ENCODE assay signal across 29 cellular contexts in the genomic region with DNA sequence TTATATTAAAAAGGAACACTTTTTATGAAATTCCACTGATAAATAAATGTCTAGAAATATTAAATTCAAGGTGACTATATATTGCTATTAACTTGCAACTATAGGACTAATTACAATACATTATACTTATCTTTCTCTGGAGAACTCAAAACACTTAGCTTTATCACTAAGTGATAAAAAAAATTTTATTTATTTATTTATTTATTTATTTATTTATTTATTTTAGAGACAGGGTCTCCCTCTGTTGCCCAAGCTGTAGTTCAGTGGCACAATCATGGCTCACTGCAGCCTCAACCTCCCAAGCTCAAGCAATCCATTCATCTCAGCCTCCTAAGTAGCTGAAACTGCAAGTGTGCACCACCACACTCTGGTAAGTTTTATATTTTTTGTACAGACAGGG.
"Had no signal": no experiment of that assay in that cellular context is flagged by ENCODE, and none has a peak within 500 bp of the region (broad histone marks: within the 10 kb centered on the region; RNA-seq: fewer than 3 reads in every experiment).

No MANE protein-coding gene starts in this region.

- H3K27ac ChIP-seq: stomach, suprapubic skin, testis, thoracic aorta, thyroid gland, tibial artery, tibial nerve, transverse colon, upper lobe of left lung, upper lobe of right lung, uterus, vagina had no signal

- H3K36me3 Mint-ChIP-seq: stimulated activated effector memory CD8-positive, alpha-beta T cell treated with anti-CD3 and anti-CD28 coated beads, Interleukin-12 subunit alpha, Interleukin-12 subunit beta, amount 100 ng/mL, for 72 hours; stimulated activated memory B cell treated with anti-CD40 and anti-IgM and Interleukin-4, amounts not matched to agents 10 μg/mL and 1 μg/mL and 100 μg/mL, for 72 hours; stimulated activated naive B cell treated with anti-CD40 and anti-IgM and Interleukin-4, amounts not matched to agents 10 μg/mL and 1 μg/mL and 100 μg/mL, for 72 hours; type B pancreatic cell had no signal

- H3K4me3 Mint-ChIP-seq: stimulated activated effector memory CD8-positive, alpha-beta T cell treated with anti-CD3 and anti-CD28 coated beads, Interleukin-12 subunit alpha, Interleukin-12 subunit beta, amount 100 ng/mL, for 72 hours; stimulated activated memory B cell treated with anti-CD40 and anti-IgM and Interleukin-4, amounts not matched to agents 10 μg/mL and 1 μg/mL and 100 μg/mL, for 72 hours; stimulated activated naive B cell treated with anti-CD40 and anti-IgM and Interleukin-4, amounts not matched to agents 10 μg/mL and 1 μg/mL and 100 μg/mL, for 72 hours; stimulated activated naive CD8-positive, alpha-beta T cell treated with anti-CD3 and anti-CD28 coated beads, Interleukin-15, amount 100 ng/mL, for 72 hours; stimulated activated naive CD8-positive, alpha-beta T cell treated with anti-CD3 and anti-CD28 coated beads, Interleukin-15, Interleukin-2, amounts not matched to agents 100 ng/mL and 50 ng/mL, for 24 hours; type B pancreatic cell had no signal

- H3K27me3 ChIP-seq: stomach, suprapubic skin, testis, thyroid gland, tibial artery, tibial nerve, transverse colon, upper lobe of left lung, upper lobe of right lung, uterus, vagina had no signal

- H3K4me3 ChIP-seq: stomach, suprapubic skin, testis, thoracic aorta, thyroid gland, tibial artery, tibial nerve, transverse colon, upper lobe of left lung, upper lobe of right lung, uterus, vagina had no signal

- H3K36me3 ChIP-seq: stomach, suprapubic skin, thoracic aorta, thyroid gland, tibial artery, tibial nerve, transverse colon, upper lobe of left lung, upper lobe of right lung, uterus, vagina had no signal

- H3K27ac Mint-ChIP-seq: stimulated activated effector memory CD8-positive, alpha-beta T cell treated with anti-CD3 and anti-CD28 coated beads, Interleukin-12 subunit alpha, Interleukin-12 subunit beta, amount 100 ng/mL, for 72 hours; stimulated activated memory B cell treated with anti-CD40 and anti-IgM and Interleukin-4, amounts not matched to agents 10 μg/mL and 1 μg/mL and 100 μg/mL, for 72 hours; stimulated activated naive B cell treated with anti-CD40 and anti-IgM and Interleukin-4, amounts not matched to agents 10 μg/mL and 1 μg/mL and 100 μg/mL, for 72 hours; stimulated activated naive CD8-positive, alpha-beta T cell treated with anti-CD3 and anti-CD28 coated beads, Interleukin-15, amount 100 ng/mL, for 72 hours; stimulated activated naive CD8-positive, alpha-beta T cell treated with anti-CD3 and anti-CD28 coated beads, Interleukin-15, Interleukin-2, amounts not matched to agents 100 ng/mL and 50 ng/mL, for 24 hours; type B pancreatic cell had no signal

- FAIRE-seq: urothelium cell line had no signal

- H3K27me3 Mint-ChIP-seq: stimulated activated memory B cell treated with anti-CD40 and anti-IgM and Interleukin-4, amounts not matched to agents 10 μg/mL and 1 μg/mL and 100 μg/mL, for 72 hours; stimulated activated naive B cell treated with anti-CD40 and anti-IgM and Interleukin-4, amounts not matched to agents 10 μg/mL and 1 μg/mL and 100 μg/mL, for 72 hours; stimulated activated naive CD8-positive, alpha-beta T cell treated with anti-CD3 and anti-CD28 coated beads, Interleukin-15, amount 100 ng/mL, for 72 hours; stimulated activated naive CD8-positive, alpha-beta T cell treated with anti-CD3 and anti-CD28 coated beads, Interleukin-15, Interleukin-2, amounts not matched to agents 100 ng/mL and 50 ng/mL, for 24 hours; type B pancreatic cell had no signal

- H3K4me1 Mint-ChIP-seq: stimulated activated effector memory CD8-positive, alpha-beta T cell treated with anti-CD3 and anti-CD28 coated beads, Interleukin-12 subunit alpha, Interleukin-12 subunit beta, amount 100 ng/mL, for 72 hours; stimulated activated memory B cell treated with anti-CD40 and anti-IgM and Interleukin-4, amounts not matched to agents 10 μg/mL and 1 μg/mL and 100 μg/mL, for 72 hours; stimulated activated naive B cell treated with anti-CD40 and anti-IgM and Interleukin-4, amounts not matched to agents 10 μg/mL and 1 μg/mL and 100 μg/mL, for 72 hours; stimulated activated naive CD8-positive, alpha-beta T cell treated with anti-CD3 and anti-CD28 coated beads, Interleukin-15, amount 100 ng/mL, for 72 hours had no signal

- H3K9me3 Mint-ChIP-seq: type B pancreatic cell had no signal

- DNase-seq: stimulated activated CD4-positive, alpha-beta T cell treated with anti-CD3 and anti-CD28 coated beads, Interleukin-2, amount 100 ng/mL, for 48 hours; stimulated activated CD4-positive, alpha-beta T cell treated with anti-CD3 and anti-CD28 coated beads, Interleukin-4, amount 100 ng/mL, for 1 hour; stimulated activated CD4-positive, alpha-beta T cell treated with anti-CD3 and anti-CD28 coated beads, Interleukin-4, amount 100 ng/mL, for 24 hours; stimulated activated CD4-positive, alpha-beta T cell treated with anti-CD3 and anti-CD28 coated beads, Interleukin-4, amount 100 ng/mL, for 4 hours; stimulated activated CD8-positive, alpha-beta memory T cell treated with anti-CD3 and anti-CD28 coated beads, Interleukin-4, amount 100 ng/mL, for 48 hours; stimulated activated naive B cell treated with anti-CD40 and anti-IgM and Interleukin-4, amounts not matched to agents 10 μg/mL and 1 μg/mL and 100 μg/mL, for 72 hours; stimulated activated naive CD4-positive, alpha-beta T cell; stimulated activated naive CD4-positive, alpha-beta T cell treated with Interleukin-2 at 50 U/mL for 16 hours; stimulated activated naive CD8-positive, alpha-beta T cell treated with anti-CD3 and anti-CD28 coated beads, Interleukin-15, amount 100 ng/mL, for 72 hours; stimulated activated naive CD8-positive, alpha-beta T cell treated with anti-CD3 and anti-CD28 coated beads, Interleukin-15, Interleukin-2, amounts not matched to agents 100 U/mL and 50 U/mL, for 24 hours; stomach; substantia nigra; testis; thyroid gland; tibial artery; transverse colon; trophoblast cell; upper lobe of left lung; upper lobe of right lung; uterus had no signal

- ATAC-seq: stimulated activated effector memory CD8-positive, alpha-beta T cell treated with anti-CD3 and anti-CD28 coated beads, Interleukin-12 subunit alpha, Interleukin-12 subunit beta, amount 100 ng/mL, for 72 hours; stimulated activated memory B cell treated with anti-CD40 and anti-IgM and Interleukin-4, amounts not matched to agents 10 μg/mL and 1 μg/mL and 100 μg/mL, for 72 hours; stimulated activated naive B cell treated with anti-CD40 and anti-IgM and Interleukin-4, amounts not matched to agents 10 μg/mL and 1 μg/mL and 100 μg/mL, for 72 hours; stimulated activated naive CD8-positive, alpha-beta T cell treated with anti-CD3 and anti-CD28 coated beads, Interleukin-15, amount 100 ng/mL, for 72 hours; stimulated activated naive CD8-positive, alpha-beta T cell treated with anti-CD3 and anti-CD28 coated beads, Interleukin-15, Interleukin-2, amounts not matched to agents 100 U/mL and 50 U/mL, for 24 hours; upper lobe of right lung had no signal

- H3K9me3 ChIP-seq: suprapubic skin, testis, thoracic aorta, thyroid gland, tibial artery, tibial nerve, transverse colon, upper lobe of left lung, upper lobe of right lung, uterus, vagina had no signal

- H3K4me1 ChIP-seq: stomach, suprapubic skin, testis, thyroid gland, tibial artery, tibial nerve, transverse colon, upper lobe of left lung, upper lobe of right lung, uterus, vagina had no signal
